In the genomic region with DNA sequence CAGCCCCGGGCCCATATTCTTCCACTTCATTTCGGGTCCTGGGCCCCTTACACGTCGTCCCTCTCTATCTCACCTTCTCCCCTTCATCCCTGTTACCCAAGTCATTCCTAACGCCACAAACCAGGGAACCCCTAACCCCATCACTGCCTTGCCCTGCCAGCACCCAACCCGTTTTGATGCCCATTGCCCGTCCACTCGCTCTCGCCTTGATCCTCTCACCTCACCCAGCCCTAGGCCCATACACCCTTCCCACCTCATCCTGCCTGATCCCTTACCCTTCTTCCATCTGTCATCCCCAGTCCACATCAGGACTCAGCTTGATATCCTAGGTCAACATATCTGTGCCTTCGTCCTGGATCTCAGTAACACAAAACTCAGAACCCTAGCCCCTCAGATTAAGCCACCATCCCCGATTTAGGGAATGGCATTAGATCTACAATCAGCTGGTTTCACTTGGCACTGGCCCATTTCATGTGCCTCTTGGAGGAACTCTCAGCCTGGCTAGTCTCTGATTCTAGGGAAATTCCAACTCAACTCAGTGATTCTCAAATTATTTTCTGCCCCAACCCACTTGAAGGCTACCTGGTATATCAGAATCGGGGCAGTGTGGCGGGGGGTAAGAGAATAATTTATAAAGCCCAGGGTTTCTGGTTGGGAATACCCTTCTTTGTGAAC, we compare ENCODE assay signal across 7 cellular contexts. TPM values are rescaled to one million over a fixed set of nuclear protein-coding genes. Genes with fewer than 3 reads are reported as not detected.
DNase-seq lines count a peak whose midpoint lies in the region; ATAC-seq, FAIRE-seq and TF ChIP-seq lines count a peak whose summit lies in the region.

No MANE protein-coding gene starts in this region.

- peaks cover 22 to 32% of the 10 kb centered on the region in 2 donors for H3K36me3 ChIP-seq in kidney (ENCODE audit: control insufficient read depth in 1 of 2, insufficient read depth in 2 of 2, low read length in 2 of 2)

- POLR2A ChIA-PET in activated naive CD8-positive, alpha-beta T cell treated with anti-CD3 and anti-CD28 coated beads, Interleukin-2, amount 10 ng/mL, durations not matched to agents 7 days and 5 days (lab: Charles Lee), result interaction anchor here (0.9 to 5.9 kb wide), 8 partner anchors 8 to 241 kb away, joined by 3 to 36 read pairs (median 5); a partner anchor contains a TSS

- no peaks in the 10 kb centered on the region for H3K9me3 ChIP-seq in kidney (ENCODE audit: control insufficient read depth in 1 of 2, low read length in 2 of 2)

- H3K4me1 Mint-ChIP-seq in activated naive CD8-positive, alpha-beta T cell treated with anti-CD3 and anti-CD28 coated beads, Interleukin-2, amount 10 ng/mL, durations not matched to agents 7 days and 5 days, result peaks cover 36% of the 10 kb centered on the region

- peaks cover 8 to 17% of the 10 kb centered on the region in 2 donors for H3K4me1 ChIP-seq in kidney (ENCODE audit: control insufficient read depth in 1 of 2, insufficient read depth in 1 of 2, low read depth in 1 of 2, low read length in 2 of 2)

- H3K4me3 Mint-ChIP-seq in activated naive CD8-positive, alpha-beta T cell treated with anti-CD3 and anti-CD28 coated beads, Interleukin-2, amount 10 ng/mL, durations not matched to agents 7 days and 5 days, result peak overlapping the region; percentile 94

- no peaks in the 10 kb centered on the region for H3K27me3 Mint-ChIP-seq in activated naive CD8-positive, alpha-beta T cell treated with anti-CD3 and anti-CD28 coated beads, Interleukin-2, amount 10 ng/mL, durations not matched to agents 7 days and 5 days

- ATAC-seq in HG03039 (IDR thresholded peaks at IDR 0.05; ENCODE audit: unreplicated experiment) (peak; percentile 3), GM21717 (IDR thresholded peaks at IDR 0.05; ENCODE audit: unreplicated experiment) (no peak)
- no peak for ATAC-seq in activated naive CD8-positive, alpha-beta T cell treated with anti-CD3 and anti-CD28 coated beads, Interleukin-2, amount 10 ng/mL, durations not matched to agents 7 days and 5 days (ENCODE audit: low read depth)

- no peaks in the 10 kb centered on the region for H3K9me3 Mint-ChIP-seq in activated naive CD8-positive, alpha-beta T cell treated with anti-CD3 and anti-CD28 coated beads, Interleukin-2, amount 10 ng/mL, durations not matched to agents 7 days and 5 days

- intact Hi-C loops in kidney (cut with DNase I), result no loop called here

- H3K36me3 Mint-ChIP-seq in activated naive CD8-positive, alpha-beta T cell treated with anti-CD3 and anti-CD28 coated beads, Interleukin-2, amount 10 ng/mL, durations not matched to agents 7 days and 5 days, result peaks cover 35% of the 10 kb centered on the region

- TF ChIP-seq CTCF in kidney (IDR thresholded peaks at IDR 0.05; ENCODE audit: borderline replicate concordance, extremely low read depth, insufficient read depth), result no peak

- DNase-seq in activated naive CD8-positive, alpha-beta T cell treated with anti-CD3 and anti-CD28 coated beads, Interleukin-2, amount 10 ng/mL, durations not matched to agents 7 days and 5 days, result peak; percentile 43
- no peak for DNase-seq in kidney
- DNase-seq in NCI-H1105 treated with DMSO at 0.1 percent for 48 hours (lab: John Stamatoyannopoulos, UW), result no peak
- no peak for DNase-seq in NCI-H2171 (lab: John Stamatoyannopoulos, UW)

- peak overlapping the region; percentile 71 to 96 for H3K9ac ChIP-seq in kidney (ENCODE audit: low read length in 2 of 2)

- peak overlapping the region; percentile 97 for H3K27ac Mint-ChIP-seq in activated naive CD8-positive, alpha-beta T cell treated with anti-CD3 and anti-CD28 coated beads, Interleukin-2, amount 10 ng/mL, durations not matched to agents 7 days and 5 days

- no peak for FAIRE-seq in kidney (lab: Jason Lieb, UNC)

- peak overlapping the region; percentile 86 to 95 for H3K4me3 ChIP-seq in kidney (ENCODE audit: low read length in 2 of 2)

- H3K27ac ChIP-seq in kidney (ENCODE audit: low read depth in 2 of 2, low read length in 2 of 2) (peak overlapping the region; percentile 56 to 67), temporal lobe (ENCODE audit: low read depth, low read length) (peak overlapping the region; percentile 5)

RNA-seq across cellular contexts. Expression of a gene that starts 0.5 kb away (rescaled TPM):
- total RNA-seq in activated naive CD8-positive, alpha-beta T cell treated with anti-CD3 and anti-CD28 coated beads, Interleukin-2, amount 10 ng/mL, durations not matched to agents 7 days and 5 days, result 10 to 100 TPM; 96.1 to 97.1 TPM
- total RNA-seq in kidney (65.2 TPM), temporal lobe (85.6 TPM)
- polyA plus RNA-seq in kidney (ENCODE audit: insufficient read depth, low read depth, low replicate concordance), result 100 TPM

RNA-seq across cellular contexts. Expression of a gene that starts 0.8 kb away (rescaled TPM):
- total RNA-seq in activated naive CD8-positive, alpha-beta T cell treated with anti-CD3 and anti-CD28 coated beads, Interleukin-2, amount 10 ng/mL, durations not matched to agents 7 days and 5 days, result 10 to 100 TPM; 63.8 to 73.2 TPM
- total RNA-seq in kidney (134 TPM), temporal lobe (36.6 TPM)
- 268 TPM for polyA plus RNA-seq in kidney (ENCODE audit: insufficient read depth, low read depth, low replicate concordance)

RNA-seq across cellular contexts. Expression of a gene that starts 25.0 kb away (rescaled TPM):
- 10 to 100 TPM; 47.4 to 48.2 TPM for total RNA-seq in activated naive CD8-positive, alpha-beta T cell treated with anti-CD3 and anti-CD28 coated beads, Interleukin-2, amount 10 ng/mL, durations not matched to agents 7 days and 5 days
- total RNA-seq in kidney, result 46.3 TPM
- 12.2 TPM for polyA plus RNA-seq in kidney (ENCODE audit: insufficient read depth, low read depth, low replicate concordance)
- total RNA-seq in temporal lobe, result 18.4 TPM

RNA-seq across cellular contexts. Expression of a gene that starts 25.4 kb away (rescaled TPM):
- total RNA-seq in activated naive CD8-positive, alpha-beta T cell treated with anti-CD3 and anti-CD28 coated beads, Interleukin-2, amount 10 ng/mL, durations not matched to agents 7 days and 5 days, result not detected
- total RNA-seq in kidney (not detected), temporal lobe (not detected)
- polyA plus RNA-seq in kidney (ENCODE audit: insufficient read depth, low read depth, low replicate concordance), result not detected
